Comparison of ENCODE assay signal across 35 cellular contexts in the genomic region with DNA sequence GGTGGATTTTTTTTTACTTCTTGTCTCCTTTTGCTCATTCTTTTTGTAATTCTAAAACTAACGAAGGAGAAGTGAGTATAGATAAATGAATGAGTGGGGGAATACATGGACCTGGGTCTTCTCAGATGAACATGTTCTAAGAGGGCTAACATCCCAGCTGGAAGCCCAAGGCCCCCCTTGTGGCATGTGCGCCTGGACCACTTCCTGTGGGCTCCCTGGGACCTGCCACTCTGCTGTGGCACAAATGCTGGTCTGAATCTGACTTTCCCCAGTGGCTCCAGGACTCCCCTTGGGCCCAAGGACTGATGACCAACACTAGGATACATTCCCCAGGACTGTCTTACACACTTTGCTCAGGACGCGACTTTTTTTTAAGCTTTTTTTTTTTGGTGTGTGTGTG. TPM values are rescaled to one million over a fixed set of nuclear protein-coding genes. Genes with fewer than 3 reads are reported as not detected.
"Had no signal": no experiment of that assay in that cellular context is flagged by ENCODE, and none has a peak within 500 bp of the region (broad histone marks: within the 10 kb centered on the region; RNA-seq: fewer than 3 reads in every experiment).

No MANE protein-coding gene starts in this region.

- H3K4me1 ChIP-seq: adrenal gland, ascending aorta, body of pancreas, breast epithelium had no signal

- DNase-seq: activated effector memory CD4-positive, alpha-beta T cell treated with anti-CD3 and anti-CD28 coated beads, Interleukin-2, amount 50 U/mL, for 16 hours; activated effector memory CD4-positive, alpha-beta T cell treated with Interleukin-2 at 50 U/mL for 16 hours; activated gamma-delta T cell; activated gamma-delta T cell treated with Interleukin-2 at 50 U/mL for 16 hours; activated naive CD4-positive, alpha-beta T cell; activated naive CD4-positive, alpha-beta T cell treated with anti-CD3 and anti-CD28 coated beads for 36 hours; activated naive CD4-positive, alpha-beta T cell treated with anti-CD3 and anti-CD28 coated beads, Interleukin-2, amount 10 ng/mL, durations not matched to agents 7 days and 5 days; activated naive CD4-positive, alpha-beta T cell treated with anti-CD3 and anti-CD28 coated beads, Interleukin-2, amount 50 U/mL, for 16 hours; activated naive CD4-positive, alpha-beta T cell treated with Interleukin-2 at 50 U/mL for 16 hours; activated naive CD8-positive, alpha-beta T cell treated with anti-CD3 and anti-CD28 coated beads for 36 hours; activated naive CD8-positive, alpha-beta T cell treated with anti-CD3 and anti-CD28 coated beads, Interleukin-2, amount 10 ng/mL, durations not matched to agents 7 days and 5 days; activated naive CD8-positive, alpha-beta T cell treated with anti-CD3 and anti-CD28 coated beads, Interleukin-2, amount 50 U/mL, for 24 hours; activated T-cell treated with anti-CD3 and anti-CD28 coated beads, Interleukin-2, amount 50 U/mL, for 1 hour; activated T-cell treated with anti-CD3 and anti-CD28 coated beads, Interleukin-2, amount 50 U/mL, for 24 hours; activated T-cell treated with anti-CD3 and anti-CD28 coated beads, Interleukin-2, amount 50 U/mL, for 4 hours; activated T-cell treated with anti-CD3 and anti-CD28 coated beads, Interleukin-2, amount 50 U/mL, for 48 hours; activated T-cell treated with anti-CD3 and anti-CD28 coated beads, Interleukin-2, amount 50 U/mL, for 72 hours; adrenal gland; amniotic stem cell; amygdala; anterior cingulate cortex; aorta; body of pancreas; brain microvascular endothelial cell; central memory CD4-positive, alpha-beta T cell; cerebellar nuclear complex had no signal

- H3K36me3 ChIP-seq: adrenal gland, ascending aorta, brain microvascular endothelial cell, breast epithelium, cardiac muscle cell had no signal

- H3K27me3 ChIP-seq: ascending aorta had no signal

- H3K9me3 ChIP-seq: adrenal gland, ascending aorta, body of pancreas, breast epithelium had no signal

- ATAC-seq: activated naive CD4-positive, alpha-beta T cell treated with anti-CD3 and anti-CD28 coated beads, Interleukin-2, amount 50 U/mL, for 72 hours; activated naive CD8-positive, alpha-beta T cell treated with anti-CD3 and anti-CD28 coated beads, Interleukin-2, amount 50 U/mL, for 24 hours; activated T-cell treated with anti-CD3 and anti-CD28 coated beads, Interleukin-2, amount 50 U/mL, for 4 hours; activated T-cell treated with anti-CD3 and anti-CD28 coated beads, Interleukin-2, amount 50 U/mL, for 72 hours; activated T-helper 17 cell treated with anti-CD3 and anti-CD28 coated beads, Interleukin-2, amount 50 U/mL, for 72 hours; body of pancreas had no signal

- H3K27ac ChIP-seq: adrenal gland, ascending aorta, body of pancreas, brain microvascular endothelial cell, breast epithelium, cardiac muscle cell had no signal

- H3K4me3 ChIP-seq: adrenal gland, ascending aorta, body of pancreas, breast epithelium, cardiac muscle cell had no signal

RNA-seq across cellular contexts. Expression of gene ALX4, which starts 32.7 kb away (rescaled TPM):
- total RNA-seq: activated naive CD4-positive, alpha-beta T cell treated with anti-CD3 and anti-CD28 coated beads for 36 hours; activated naive CD4-positive, alpha-beta T cell treated with anti-CD3 and anti-CD28 coated beads, Interleukin-2, amount 50 U/mL, for 72 hours; activated naive CD8-positive, alpha-beta T cell treated with anti-CD3 and anti-CD28 coated beads for 36 hours; activated naive CD8-positive, alpha-beta T cell treated with anti-CD3 and anti-CD28 coated beads, Interleukin-2, amount 10 ng/mL, durations not matched to agents 7 days and 5 days; activated T-cell treated with anti-CD3 and anti-CD28 coated beads, Interleukin-2, amount 50 U/mL, for 4 hours; activated T-cell treated with anti-CD3 and anti-CD28 coated beads, Interleukin-2, amount 50 U/mL, for 72 hours; activated T-helper 1 cell treated with anti-CD3 and anti-CD28 coated beads, Interleukin-12 subunit alpha, Interleukin-12 subunit beta, Interleukin-2, Interleukin-4 antibody, amounts not matched to agents 30 ng/mL and 10 ng/mL and 1 ng/mL, durations not matched to agents 14 hours and 24 hours and 36 hours; activated T-helper 17 cell treated with anti-CD3 and anti-CD28 coated beads, Interleukin-2, amount 50 U/mL, for 72 hours; activated T-helper 2 cell treated with anti-CD3 and anti-CD28 coated beads, Interferon-gamma antibody, Interleukin-2, Interleukin-4, amounts not matched to agents 10 μg/mL and 5 μg/mL and 100 μg/mL, durations not matched to agents 14 hours and 24 hours and 36 hours; adrenal gland; ascending aorta; astrocyte; body of pancreas; chondrocyte had no signal
